ENCODE assay signal across 9 cellular contexts in genomic region chr19:41456342-41456918, GRCh38. TPM values are rescaled to one million over a fixed set of nuclear protein-coding genes. Genes with fewer than 3 reads are reported as not detected.
DNase-seq lines count a peak whose midpoint lies in the region; ATAC-seq, FAIRE-seq and TF ChIP-seq lines count a peak whose summit lies in the region.
"Had no signal": no experiment of that assay in that cellular context is flagged by ENCODE, and none has a peak within 500 bp of the region (broad histone marks: within the 10 kb centered on the region; RNA-seq: fewer than 3 reads in every experiment).

No MANE protein-coding gene starts in this region.

- CTCF ChIA-PET in endothelial cell of umbilical vein (lab: Charles Lee), result interaction anchor here (0.7 to 3.7 kb wide), 22 partner anchors 9 to 186 kb away, joined by 3 to 33 read pairs (median 4); partner anchors contain the start of genes B3GNT8 and DMAC2

- H3K27me3 ChIP-seq in endothelial cell of umbilical vein (ENCODE audit: control insufficient read depth in 2 of 2, insufficient read depth in 2 of 2, low read length in 2 of 2) (no peaks in the 10 kb centered on the region), ascending aorta (no peaks in the 10 kb centered on the region)

- peak overlapping the region; percentile 17 for H2AFZ ChIP-seq in endothelial cell of umbilical vein (ENCODE audit: low read depth, low read length)

- ATAC-seq in HG03520 (IDR thresholded peaks at IDR 0.05; ENCODE audit: unreplicated experiment), result no peak
- no peak for ATAC-seq in GM21528 (IDR thresholded peaks at IDR 0.05; ENCODE audit: low FRiP score, unreplicated experiment)
- no peak for ATAC-seq in HG03095 (IDR thresholded peaks at IDR 0.05; ENCODE audit: unreplicated experiment)

- H3K4me3 ChIP-seq in endothelial cell of umbilical vein (replicated peaks in 1 of 3; ENCODE audit: insufficient read depth in 1 of 3, low read depth in 1 of 3, low read length in 3 of 3), result peak overlapping the region in 1 of 3 experiments; percentile 23
- no peak overlapping the region for H3K4me3 ChIP-seq in ascending aorta

- peaks cover 2 to 7% of the 10 kb centered on the region in 2 experiments for H3K36me3 ChIP-seq in endothelial cell of umbilical vein (ENCODE audit: control insufficient read depth in 2 of 2, extremely low read depth in 1 of 2, insufficient read depth in 2 of 2, low read length in 2 of 2)
- no peaks in the 10 kb centered on the region for H3K36me3 ChIP-seq in ascending aorta

- TF ChIP-seq POLR2A in endothelial cell of umbilical vein (IDR thresholded peaks at IDR 0.05; ENCODE audit: low read depth, low read length), result no peak

- BruUV-seq in endothelial cell of umbilical vein (replicated peaks; lab: Mats Ljungman, UMichigan), result no TSS peak

- peaks cover 3% of the 10 kb centered on the region for H3K9me1 ChIP-seq in endothelial cell of umbilical vein (replicated peaks; ENCODE audit: control insufficient read depth, extremely low read depth, insufficient read depth, low read length)

- H4K20me1 ChIP-seq in endothelial cell of umbilical vein (replicated peaks; ENCODE audit: control insufficient read depth, extremely low read depth, insufficient read depth, low read length), result no peaks in the 10 kb centered on the region

- dilution Hi-C loops in endothelial cell of umbilical vein (cut with MboI; ENCODE audit: extremely low pct_ligation_motif_present, low sequenced_read_pairs), result no loop called here

- H3K79me2 ChIP-seq in endothelial cell of umbilical vein (ENCODE audit: control insufficient read depth, insufficient read depth, low read length), result peaks cover 2% of the 10 kb centered on the region

- FAIRE-seq in endothelial cell of umbilical vein (lab: Jason Lieb, UNC), result peak; percentile 88

- H3K9me3 ChIP-seq in endothelial cell of umbilical vein (replicated peaks; ENCODE audit: control insufficient read depth, insufficient read depth, low read length), result no peaks in the 10 kb centered on the region
- H3K9me3 ChIP-seq in ascending aorta, result no peaks in the 10 kb centered on the region

- H3K27ac ChIP-seq in C4-2B (peak overlapping the region; percentile 36; the same call in 1 of the 2 replicates), endothelial cell of umbilical vein (ENCODE audit: insufficient read depth, low read depth, low read length) (peak overlapping the region; percentile 72), ascending aorta (no peak overlapping the region)

- H3K4me1 ChIP-seq in endothelial cell of umbilical vein (ENCODE audit: control insufficient read depth, extremely low read depth, insufficient read depth, low read length) (peaks cover 27% of the 10 kb centered on the region), ascending aorta (no peaks in the 10 kb centered on the region)

- H3K4me2 ChIP-seq in endothelial cell of umbilical vein (ENCODE audit: insufficient read depth, low read length), result peak overlapping the region; percentile 95

- DNase-seq in M059J (ENCODE audit: low read depth) (peak; percentile 36), endothelial cell of umbilical vein (ENCODE audit: low read depth, low spot score) (peak; percentile 85), myocyte (ENCODE audit: low read depth) (peak; percentile 4), ascending aorta (ENCODE audit: low spot score in 2 of 2) (no peak)
- DNase-seq: Calu3 had no signal

- POLR2A ChIA-PET in endothelial cell of umbilical vein (lab: Charles Lee), result interaction anchor here (0.5 to 2.9 kb wide), 4 partner anchors 20 to 91 kb away, joined by 4 to 24 read pairs (median 6); no protein-coding TSS in a partner anchor

- TF ChIP-seq CTCF in C4-2B (conservative IDR thresholded peaks at IDR 0.05), result no peak
- TF ChIP-seq CTCF in endothelial cell of umbilical vein (IDR thresholded peaks at IDR 0.05; ENCODE audit: extremely low read depth in 1 of 2, insufficient read depth in 1 of 2, low read depth in 1 of 2, low read length in 2 of 2), result no peak
- TF ChIP-seq CTCF in ascending aorta (IDR thresholded peaks at IDR 0.05), result no peak

- H3K9ac ChIP-seq in endothelial cell of umbilical vein (replicated peaks; ENCODE audit: extremely low read depth, insufficient read depth, low read length), result peak overlapping the region; percentile 71

- intact Hi-C loops in endothelial cell of umbilical vein (cut with micrococcal nuclease) (loop anchor here (1.0 kb wide), 2 partner anchors 23 to 75 kb away; no protein-coding TSS in a partner anchor), ascending aorta (cut with DNase I) (no loop called here)

TF ChIP-seq in endothelial cell of umbilical vein, 7 proteins besides CTCF, POLR2A, EP300 and RAD21 (continues in another document):
- TF ChIP-seq FOS (IDR thresholded peaks at IDR 0.05; ENCODE audit: borderline replicate concordance, insufficient read depth, low read length) (no peak), JUN (IDR thresholded peaks at IDR 0.05; ENCODE audit: borderline replicate concordance, insufficient read depth, insufficient read length, low read depth) (no peak), MYC (IDR thresholded peaks at IDR 0.05; ENCODE audit: low read depth, low read length) (no peak), GATA2 (IDR thresholded peaks at IDR 0.05; ENCODE audit: insufficient read depth, insufficient read length, low read depth, low read length) (no peak), POLR2AphosphoS5 (IDR thresholded peaks at IDR 0.05; ENCODE audit: insufficient read depth, low read depth, low read length) (no peak)

RNA-seq across cellular contexts. Expression of gene ERICH4, which starts 13.5 kb away (rescaled TPM):
- not detected in 2 replicates for total RNA-seq in M059J (2014; rRNA removed; shearing (Covaris generic))
- total RNA-seq in endothelial cell of umbilical vein (not detected in 2 replicates), myocyte (not detected in 2 replicates), ascending aorta (not detected)
- polyA plus RNA-seq in endothelial cell of umbilical vein, result not detected in 2 replicates
- not detected in 2 replicates for polyA plus RNA-seq in endothelial cell of umbilical vein (2011; cell fraction: cytosol; rRNA removed)
- not detected in 2 replicates for polyA plus RNA-seq in endothelial cell of umbilical vein (2011; cell fraction: nucleus; rRNA removed)
- polyA plus RNA-seq in endothelial cell of umbilical vein (2012), result not detected in 2 replicates
- polyA minus RNA-seq in endothelial cell of umbilical vein, result not detected in 2 replicates
- polyA minus RNA-seq in endothelial cell of umbilical vein (2011; cell fraction: cytosol; rRNA and poly(A)+ RNA removed), result not detected
- not detected in 2 replicates for polyA minus RNA-seq in endothelial cell of umbilical vein (2011; cell fraction: nucleus; rRNA and poly(A)+ RNA removed)
- polyA plus RNA-seq in myocyte (2012), result not detected
- total RNA-seq: Calu3 had no signal

RNA-seq across cellular contexts. Expression of gene DMAC2, which starts 16.7 kb away (rescaled TPM):
- 52.1 and 57.2 TPM in 2 replicates for total RNA-seq in M059J (2014; rRNA removed; shearing (Covaris generic))
- total RNA-seq in endothelial cell of umbilical vein (63.2 and 65.4 TPM in 2 replicates), myocyte (36.2 and 43.2 TPM in 2 replicates), ascending aorta (21.2 TPM)
- 124 and 137 TPM in 2 replicates for polyA plus RNA-seq in endothelial cell of umbilical vein
- polyA plus RNA-seq in endothelial cell of umbilical vein (2011; cell fraction: cytosol; rRNA removed), result 110 and 114 TPM in 2 replicates
- 48.6 and 56.2 TPM in 2 replicates for polyA plus RNA-seq in endothelial cell of umbilical vein (2011; cell fraction: nucleus; rRNA removed)
- 68.5 and 73.4 TPM in 2 replicates for polyA plus RNA-seq in endothelial cell of umbilical vein (2012)
- 63.9 and 76.2 TPM in 2 replicates for polyA minus RNA-seq in endothelial cell of umbilical vein
- 22.8 TPM for polyA minus RNA-seq in endothelial cell of umbilical vein (2011; cell fraction: cytosol; rRNA and poly(A)+ RNA removed)
- 14.6 and 16.3 TPM in 2 replicates for polyA minus RNA-seq in endothelial cell of umbilical vein (2011; cell fraction: nucleus; rRNA and poly(A)+ RNA removed)
- 36.5 TPM for polyA plus RNA-seq in myocyte (2012)

RNA-seq across cellular contexts. Expression of gene B3GNT8, which starts 29.3 kb away (rescaled TPM):
- total RNA-seq in M059J (2014; rRNA removed; shearing (Covaris generic)), result not detected in 2 replicates
- total RNA-seq in endothelial cell of umbilical vein (6.5 and 7.6 TPM in 2 replicates), myocyte (not detected in 2 replicates), ascending aorta (3.7 TPM)
- 3.6 and 4.1 TPM in 2 replicates for polyA plus RNA-seq in endothelial cell of umbilical vein
- 1.7 and 1.9 TPM in 2 replicates for polyA plus RNA-seq in endothelial cell of umbilical vein (2011; cell fraction: cytosol; rRNA removed)
- 0.61 and 1.1 TPM in 2 replicates for polyA plus RNA-seq in endothelial cell of umbilical vein (2011; cell fraction: nucleus; rRNA removed)
- 4.0 and 4.3 TPM in 2 replicates for polyA plus RNA-seq in endothelial cell of umbilical vein (2012)
- polyA minus RNA-seq in endothelial cell of umbilical vein, result 0.70 and 1.8 TPM in 2 replicates
- polyA minus RNA-seq in endothelial cell of umbilical vein (2011; cell fraction: cytosol; rRNA and poly(A)+ RNA removed), result not detected
- 1.3 and 1.5 TPM in 2 replicates for polyA minus RNA-seq in endothelial cell of umbilical vein (2011; cell fraction: nucleus; rRNA and poly(A)+ RNA removed)
- 0.20 TPM for polyA plus RNA-seq in myocyte (2012)

RNA-seq across cellular contexts. Expression of gene BCKDHA, which starts 58.8 kb away (rescaled TPM):
- 15.9 and 18.3 TPM in 2 replicates for total RNA-seq in M059J (2014; rRNA removed; shearing (Covaris generic))
- total RNA-seq in endothelial cell of umbilical vein, result 12.9 and 16.5 TPM in 2 replicates
- 50.4 and 63.6 TPM in 2 replicates for polyA plus RNA-seq in endothelial cell of umbilical vein
- 24.8 and 32.7 TPM in 2 replicates for polyA plus RNA-seq in endothelial cell of umbilical vein (2011; cell fraction: cytosol; rRNA removed)
- 20.3 and 25.9 TPM in 2 replicates for polyA plus RNA-seq in endothelial cell of umbilical vein (2011; cell fraction: nucleus; rRNA removed)
- 10.6 and 29.3 TPM in 2 replicates for polyA plus RNA-seq in endothelial cell of umbilical vein (2012)
- polyA minus RNA-seq in endothelial cell of umbilical vein, result 17.0 and 19.4 TPM in 2 replicates
- polyA minus RNA-seq in endothelial cell of umbilical vein (2011; cell fraction: cytosol; rRNA and poly(A)+ RNA removed), result 32.4 TPM
- polyA minus RNA-seq in endothelial cell of umbilical vein (2011; cell fraction: nucleus; rRNA and poly(A)+ RNA removed), result 11.6 and 23.5 TPM in 2 replicates
- total RNA-seq in myocyte, result 53.4 and 77.7 TPM in 2 replicates
- 45.4 TPM for polyA plus RNA-seq in myocyte (2012)
- total RNA-seq in ascending aorta, result 28.5 TPM

RNA-seq across cellular contexts. Expression of gene EXOSC5, which starts 59.3 kb away (rescaled TPM):
- total RNA-seq in M059J (2014; rRNA removed; shearing (Covaris generic)), result 25.2 and 28.5 TPM in 2 replicates
- total RNA-seq in endothelial cell of umbilical vein (13.8 and 14.0 TPM in 2 replicates), myocyte (22.2 and 35.4 TPM in 2 replicates), ascending aorta (30.3 TPM)
- polyA plus RNA-seq in endothelial cell of umbilical vein, result 20.9 and 24.0 TPM in 2 replicates
- 20.1 and 23.0 TPM in 2 replicates for polyA plus RNA-seq in endothelial cell of umbilical vein (2011; cell fraction: cytosol; rRNA removed)
- polyA plus RNA-seq in endothelial cell of umbilical vein (2011; cell fraction: nucleus; rRNA removed), result 9.1 and 9.4 TPM in 2 replicates
- polyA plus RNA-seq in endothelial cell of umbilical vein (2012), result 16.0 and 19.5 TPM in 2 replicates
- polyA minus RNA-seq in endothelial cell of umbilical vein, result 3.8 and 5.5 TPM in 2 replicates
- 19.0 TPM for polyA minus RNA-seq in endothelial cell of umbilical vein (2011; cell fraction: cytosol; rRNA and poly(A)+ RNA removed)
- 3.1 and 3.6 TPM in 2 replicates for polyA minus RNA-seq in endothelial cell of umbilical vein (2011; cell fraction: nucleus; rRNA and poly(A)+ RNA removed)
- polyA plus RNA-seq in myocyte (2012), result 22.3 TPM

Comparison
In these comparisons a context has a peak if more than half of its experiments do, and no peak if none do; other contexts are left out.
1. H3K27ac ChIP-seq: peak in C4-2B (single experiment) and endothelial cell of umbilical vein (single experiment); none in ascending aorta (0 of 2).
2. DNase-seq: peak in M059J (single experiment), endothelial cell of umbilical vein (single experiment) and myocyte (single experiment); none in ascending aorta (0 of 2).